Comparison of ENCODE assay signal across 26 cellular contexts in genomic region chr20:22216984-22217383, GRCh38.
DNase-seq lines count a peak whose midpoint lies in the region; ATAC-seq, FAIRE-seq and TF ChIP-seq lines count a peak whose summit lies in the region.
"Had no signal": no experiment of that assay in that cellular context is flagged by ENCODE, and none has a peak within 500 bp of the region (broad histone marks: within the 10 kb centered on the region; RNA-seq: fewer than 3 reads in every experiment).

No MANE protein-coding gene starts in this region.

- FAIRE-seq in keratinocyte (lab: Jason Lieb, UNC), result no peak
- FAIRE-seq: A549, GM12878, GM12892, GM18507 had no signal

- DNase-seq in NCI-H748 (lab: John Stamatoyannopoulos, UW; ENCODE audit: unreplicated experiment) (peak; percentile 18), NCI-H748 treated with DMSO at 0.1 percent for 48 hours (lab: John Stamatoyannopoulos, UW) (no peak), WTC11 (ENCODE audit: low spot score) (no peak), keratinocyte (ENCODE audit: low read depth, low spot score) (no peak), substantia nigra (lab: John Stamatoyannopoulos, UW) (no peak), H4 (ENCODE audit: low spot score) (no peak), NCI-H1436 treated with DMSO at 0.1 percent for 48 hours (lab: John Stamatoyannopoulos, UW) (no peak)
- DNase-seq: AML-193; CD4-positive, alpha-beta T cell; CD8-positive, alpha-beta T cell; COR-L47; DMS 273 treated with DMSO at 0.1 percent for 48 hours; DMS153; DMS53; DMS79; DND-41; EL; GDM1 had no signal

- H3K79me2 ChIP-seq in keratinocyte (ENCODE audit: control insufficient read depth, insufficient read depth, low read length), result no peaks in the 10 kb centered on the region

- no peaks in the 10 kb centered on the region for H3K27me3 ChIP-seq in keratinocyte (ENCODE audit: control insufficient read depth, extremely low read depth, insufficient read depth, low read length)

- H4K20me1 ChIP-seq in keratinocyte (ENCODE audit: control insufficient read depth, extremely low read depth, insufficient read depth, low read length), result no peaks in the 10 kb centered on the region
- H4K20me1 ChIP-seq: BLaER1 treated with 17β-estradiol and CSF1 and Interleukin-3, amounts not matched to agents 10 nM and 100 nM had no signal

- CTCF ChIA-PET in WTC11 (lab: Charles Lee), result interaction anchor here (0.9 kb wide), 1 partner anchor 37 kb away, joined by 3 read pairs; no protein-coding TSS in a partner anchor

- peak overlapping the region; percentile 22 for H2AFZ ChIP-seq in keratinocyte (ENCODE audit: control insufficient read depth, low read length)

- H3K4me1 ChIP-seq in keratinocyte (ENCODE audit: control insufficient read depth, extremely low read depth, insufficient read depth, low read length), result peaks cover 3% of the 10 kb centered on the region
- H3K4me1 ChIP-seq: A549 had no signal

- no peaks in the 10 kb centered on the region; the same call in 1 of the 2 replicates for H3K27me3 Mint-ChIP-seq in WTC11 (ENCODE audit: low read depth)
- H3K27me3 Mint-ChIP-seq: B cell; CD4-positive, alpha-beta T cell had no signal

- H3K9me3 ChIP-seq in keratinocyte (ENCODE audit: control insufficient read depth, low read depth, low read length), result no peaks in the 10 kb centered on the region
- H3K9me3 ChIP-seq: A549; BLaER1 treated with 17β-estradiol and CSF1 and Interleukin-3, amounts not matched to agents 10 nM and 100 nM had no signal

- H3K36me3 Mint-ChIP-seq in WTC11, result no peaks in the 10 kb centered on the region
- H3K36me3 Mint-ChIP-seq: CD8-positive, alpha-beta T cell had no signal

- H3K4me3 Mint-ChIP-seq in WTC11, result no peak overlapping the region
- H3K4me3 Mint-ChIP-seq: B cell; CD4-positive, alpha-beta T cell; CD8-positive, alpha-beta T cell had no signal

- dilution Hi-C loops in keratinocyte (cut with MboI; ENCODE audit: extremely low pct_ligation_motif_present, low sequenced_read_pairs), result no loop called here

- H3K9me3 Mint-ChIP-seq in WTC11, result no peaks in the 10 kb centered on the region
- H3K9me3 Mint-ChIP-seq: CD8-positive, alpha-beta T cell had no signal

- peak overlapping the region in 1 of 3 experiments; percentile 5 for H3K4me3 ChIP-seq in keratinocyte (ENCODE audit: control insufficient read depth in 2 of 3, extremely low read depth in 1 of 3, insufficient read depth in 2 of 3, low read depth in 1 of 3, low read length in 3 of 3)
- H3K4me3 ChIP-seq: A549; BLaER1 treated with 17β-estradiol and CSF1 and Interleukin-3, amounts not matched to agents 10 nM and 100 nM; GM12878 had no signal

- POLR2A ChIA-PET in WTC11 (lab: Charles Lee), result no interaction called here

- no peak for TF ChIP-seq CTCF in WTC11 (IDR thresholded peaks at IDR 0.05)
- no peak for TF ChIP-seq CTCF in keratinocyte (optimal IDR thresholded peaks at IDR 0.05 in 1 of 3, IDR thresholded peaks at IDR 0.05 in 1 of 3, conservative IDR thresholded peaks at IDR 0.05 in 1 of 3; ENCODE audit: extremely low read depth in 1 of 3, insufficient read depth in 2 of 3, low read length in 3 of 3)

- no peak overlapping the region for H3K9ac ChIP-seq in keratinocyte (ENCODE audit: control insufficient read depth, extremely low read depth, insufficient read depth, low read length)
- H3K9ac ChIP-seq: BLaER1 treated with 17β-estradiol and CSF1 and Interleukin-3, amounts not matched to agents 10 nM and 100 nM had no signal

- H3K9me1 ChIP-seq in keratinocyte (ENCODE audit: control insufficient read depth, extremely low read depth, insufficient read depth, low read length), result no peaks in the 10 kb centered on the region

- peak overlapping the region; percentile 56 for H3K4me2 ChIP-seq in keratinocyte (ENCODE audit: control insufficient read depth, extremely low read depth, insufficient read depth, low read depth, low read length)
- H3K4me2 ChIP-seq: A549; BLaER1 treated with 17β-estradiol and CSF1 and Interleukin-3, amounts not matched to agents 10 nM and 100 nM had no signal

- H3K36me3 ChIP-seq in keratinocyte (ENCODE audit: control insufficient read depth in 2 of 2, extremely low read depth in 1 of 2, insufficient read depth in 2 of 2, low read length in 2 of 2), result no peaks in the 10 kb centered on the region
- H3K36me3 ChIP-seq: BLaER1 treated with 17β-estradiol and CSF1 and Interleukin-3, amounts not matched to agents 10 nM and 100 nM had no signal

- no peak for ATAC-seq in WTC11
- ATAC-seq: CD8-positive, alpha-beta T cell had no signal

- H3K4me1 Mint-ChIP-seq in WTC11, result peaks cover 15% of the 10 kb centered on the region
- H3K4me1 Mint-ChIP-seq: B cell had no signal

- no peak overlapping the region for H3K27ac Mint-ChIP-seq in WTC11
- H3K27ac Mint-ChIP-seq: B cell; CD4-positive, alpha-beta T cell; CD8-positive, alpha-beta T cell had no signal

- H3K27ac ChIP-seq in keratinocyte (ENCODE audit: control insufficient read depth, insufficient read depth, low read length) (no peak overlapping the region), substantia nigra (ENCODE audit: low read depth, low read length, poor library complexity, severe bottlenecking) (no peak overlapping the region)
- H3K27ac ChIP-seq: 22Rv1; A549; BLaER1 treated with 17β-estradiol and CSF1 and Interleukin-3, amounts not matched to agents 10 nM and 100 nM; C4-2B had no signal

TF ChIP-seq in WTC11, 78 proteins besides CTCF, POLR2A, EP300 and RAD21:
- TF ChIP-seq USF2 (CRISPR knock-in tag; IDR thresholded peaks at IDR 0.05) (peak; percentile 31; the same call in 1 of the 2 replicates), GABPB1 (CRISPR knock-in tag; IDR thresholded peaks at IDR 0.05) (no peak), ZNF281 (CRISPR knock-in tag; IDR thresholded peaks at IDR 0.05) (no peak)
